In the genomic region with DNA sequence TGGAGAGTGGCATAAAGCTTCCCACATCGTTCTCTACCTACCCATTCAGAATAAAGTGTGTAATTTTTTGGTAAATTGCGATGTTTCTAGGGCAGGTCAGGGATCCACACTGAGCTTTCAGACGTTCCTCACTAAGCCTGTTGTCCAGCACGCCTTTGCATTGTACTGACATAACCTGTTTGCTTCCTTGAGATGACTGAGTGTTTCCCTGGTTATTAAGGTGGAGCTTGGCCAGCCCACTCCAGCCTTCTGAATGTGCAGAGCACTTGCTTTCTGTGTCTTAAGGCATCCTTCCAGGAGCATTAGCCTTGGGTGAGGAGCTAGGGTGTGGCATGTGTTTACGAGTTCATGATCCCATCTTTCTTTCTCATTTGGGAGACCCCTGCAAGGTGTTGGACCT, we compare ENCODE assay signal across 22 cellular contexts.
"Had no signal": no experiment of that assay in that cellular context is flagged by ENCODE, and none has a peak within 500 bp of the region (broad histone marks: within the 10 kb centered on the region; RNA-seq: fewer than 3 reads in every experiment).

No MANE protein-coding gene starts in this region.

- H3K4me3 ChIP-seq: colonic mucosa, lung, ovary, right lobe of liver, thoracic aorta had no signal

- H3K27ac ChIP-seq: colonic mucosa, neutrophil, ovary, right lobe of liver, thoracic aorta had no signal

- H3K27me3 Mint-ChIP-seq: stimulated activated naive CD8-positive, alpha-beta T cell treated with anti-CD3 and anti-CD28 coated beads, Interleukin-15, Interleukin-2, amounts not matched to agents 100 ng/mL and 50 ng/mL, for 24 hours had no signal

- H3K27ac Mint-ChIP-seq: activated naive CD8-positive, alpha-beta T cell; nephron; progenitor cell of endocrine pancreas; stimulated activated naive CD8-positive, alpha-beta T cell treated with anti-CD3 and anti-CD28 coated beads, Interleukin-15, Interleukin-2, amounts not matched to agents 100 ng/mL and 50 ng/mL, for 24 hours had no signal

- H3K9me3 Mint-ChIP-seq: stimulated activated naive CD8-positive, alpha-beta T cell treated with anti-CD3 and anti-CD28 coated beads, Interleukin-15, Interleukin-2, amounts not matched to agents 100 ng/mL and 50 ng/mL, for 24 hours had no signal

- ATAC-seq: right lobe of liver had no signal

- H3K4me1 Mint-ChIP-seq: nephron had no signal

- DNase-seq: activated CD4-positive, alpha-beta T cell treated with anti-CD3 and anti-CD28 coated beads for 4 hours; activated CD4-positive, alpha-beta T cell treated with anti-CD3 and anti-CD28 coated beads, Interleukin-2, amount 50 U/mL, for 4 hours; activated effector memory CD4-positive, alpha-beta T cell treated with Interleukin-2 at 50 U/mL for 16 hours; activated naive CD4-positive, alpha-beta T cell treated with Interleukin-2 at 50 U/mL for 16 hours; anterior cingulate cortex; cerebellar nuclear complex; colonic mucosa; effector CD8-positive, alpha-beta T cell; foreskin fibroblast; hippocampal formation; kidney; ovary; right lobe of liver; stimulated activated CD4-positive, alpha-beta T cell treated with anti-CD3 and anti-CD28 coated beads, Interleukin-2, amount 100 ng/mL, for 48 hours; trophoblast cell had no signal

- H3K9me3 ChIP-seq: colonic mucosa, neutrophil, ovary, right lobe of liver, thoracic aorta had no signal

- H3K4me1 ChIP-seq: colonic mucosa, right lobe of liver had no signal

- H3K36me3 ChIP-seq: colonic mucosa, neutrophil, ovary, right lobe of liver, thoracic aorta had no signal

- H3K27me3 ChIP-seq: colonic mucosa, neutrophil, ovary, right lobe of liver had no signal

- H3K4me3 Mint-ChIP-seq: activated naive CD8-positive, alpha-beta T cell; nephron; stimulated activated naive CD8-positive, alpha-beta T cell treated with anti-CD3 and anti-CD28 coated beads, Interleukin-15, Interleukin-2, amounts not matched to agents 100 ng/mL and 50 ng/mL, for 24 hours had no signal
